ENCODE assay signal across 1 cellular context in genomic region chr20:33007376-33008335, GRCh38.
TF ChIP-seq lines count a peak whose summit lies in the region.

A gene with protein sequence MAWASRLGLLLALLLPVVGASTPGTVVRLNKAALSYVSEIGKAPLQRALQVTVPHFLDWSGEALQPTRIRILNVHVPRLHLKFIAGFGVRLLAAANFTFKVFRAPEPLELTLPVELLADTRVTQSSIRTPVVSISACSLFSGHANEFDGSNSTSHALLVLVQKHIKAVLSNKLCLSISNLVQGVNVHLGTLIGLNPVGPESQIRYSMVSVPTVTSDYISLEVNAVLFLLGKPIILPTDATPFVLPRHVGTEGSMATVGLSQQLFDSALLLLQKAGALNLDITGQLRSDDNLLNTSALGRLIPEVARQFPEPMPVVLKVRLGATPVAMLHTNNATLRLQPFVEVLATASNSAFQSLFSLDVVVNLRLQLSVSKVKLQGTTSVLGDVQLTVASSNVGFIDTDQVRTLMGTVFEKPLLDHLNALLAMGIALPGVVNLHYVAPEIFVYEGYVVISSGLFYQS (plus strand): TSS chr20:33007704. CDS start chr20:33008575, 871 bp downstream.

TF ChIP-seq in HepG2, 621 proteins besides CTCF, POLR2A, EP300 and RAD21 (continued from another document and continues in another):
- TF ChIP-seq, protein P1, sequence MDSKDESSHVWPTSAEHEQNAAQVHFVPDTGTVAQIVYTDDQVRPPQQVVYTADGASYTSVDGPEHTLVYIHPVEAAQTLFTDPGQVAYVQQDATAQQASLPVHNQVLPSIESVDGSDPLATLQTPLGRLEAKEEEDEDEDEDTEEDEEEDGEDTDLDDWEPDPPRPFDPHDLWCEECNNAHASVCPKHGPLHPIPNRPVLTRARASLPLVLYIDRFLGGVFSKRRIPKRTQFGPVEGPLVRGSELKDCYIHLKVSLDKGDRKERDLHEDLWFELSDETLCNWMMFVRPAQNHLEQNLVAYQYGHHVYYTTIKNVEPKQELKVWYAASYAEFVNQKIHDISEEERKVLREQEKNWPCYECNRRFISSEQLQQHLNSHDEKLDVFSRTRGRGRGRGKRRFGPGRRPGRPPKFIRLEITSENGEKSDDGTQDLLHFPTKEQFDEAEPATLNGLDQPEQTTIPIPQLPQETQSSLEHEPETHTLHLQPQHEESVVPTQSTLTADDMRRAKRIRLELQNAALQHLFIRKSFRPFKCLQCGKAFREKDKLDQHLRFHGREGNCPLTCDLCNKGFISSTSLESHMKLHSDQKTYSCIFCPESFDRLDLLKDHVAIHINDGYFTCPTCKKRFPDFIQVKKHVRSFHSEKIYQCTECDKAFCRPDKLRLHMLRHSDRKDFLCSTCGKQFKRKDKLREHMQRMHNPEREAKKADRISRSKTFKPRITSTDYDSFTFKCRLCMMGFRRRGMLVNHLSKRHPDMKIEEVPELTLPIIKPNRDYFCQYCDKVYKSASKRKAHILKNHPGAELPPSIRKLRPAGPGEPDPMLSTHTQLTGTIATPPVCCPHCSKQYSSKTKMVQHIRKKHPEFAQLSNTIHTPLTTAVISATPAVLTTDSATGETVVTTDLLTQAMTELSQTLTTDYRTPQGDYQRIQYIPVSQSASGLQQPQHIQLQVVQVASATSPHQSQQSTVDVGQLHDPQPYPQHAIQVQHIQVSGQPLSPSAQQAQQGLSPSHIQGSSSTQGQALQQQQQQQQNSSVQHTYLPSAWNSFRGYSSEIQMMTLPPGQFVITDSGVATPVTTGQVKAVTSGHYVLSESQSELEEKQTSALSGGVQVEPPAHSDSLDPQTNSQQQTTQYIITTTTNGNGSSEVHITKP (CRISPR knock-in tag; IDR thresholded peaks at IDR 0.05; ENCODE audit: low read depth) = peak; percentile 77; the same call in 1 of the 2 replicates
- no peak for TF ChIP-seq SRSF4 (IDR thresholded peaks at IDR 0.05; ENCODE audit: low read depth, low read length, poor library complexity, severe bottlenecking)
- TF ChIP-seq, protein P2, sequence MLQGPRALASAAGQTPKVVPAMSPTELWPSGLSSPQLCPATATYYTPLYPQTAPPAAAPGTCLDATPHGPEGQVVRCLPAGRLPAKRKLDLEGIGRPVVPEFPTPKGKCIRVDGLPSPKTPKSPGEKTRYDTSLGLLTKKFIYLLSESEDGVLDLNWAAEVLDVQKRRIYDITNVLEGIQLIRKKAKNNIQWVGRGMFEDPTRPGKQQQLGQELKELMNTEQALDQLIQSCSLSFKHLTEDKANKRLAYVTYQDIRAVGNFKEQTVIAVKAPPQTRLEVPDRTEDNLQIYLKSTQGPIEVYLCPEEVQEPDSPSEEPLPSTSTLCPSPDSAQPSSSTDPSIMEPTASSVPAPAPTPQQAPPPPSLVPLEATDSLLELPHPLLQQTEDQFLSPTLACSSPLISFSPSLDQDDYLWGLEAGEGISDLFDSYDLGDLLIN (CRISPR knock-in tag; IDR thresholded peaks at IDR 0.05; ENCODE audit: borderline replicate concordance) = peak; percentile 91
- TF ChIP-seq PLRG1 (conservative IDR thresholded peaks at IDR 0.05) = no peak
- TF ChIP-seq, protein P3, sequence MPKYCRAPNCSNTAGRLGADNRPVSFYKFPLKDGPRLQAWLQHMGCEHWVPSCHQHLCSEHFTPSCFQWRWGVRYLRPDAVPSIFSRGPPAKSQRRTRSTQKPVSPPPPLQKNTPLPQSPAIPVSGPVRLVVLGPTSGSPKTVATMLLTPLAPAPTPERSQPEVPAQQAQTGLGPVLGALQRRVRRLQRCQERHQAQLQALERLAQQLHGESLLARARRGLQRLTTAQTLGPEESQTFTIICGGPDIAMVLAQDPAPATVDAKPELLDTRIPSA (CRISPR knock-in tag; IDR thresholded peaks at IDR 0.05; ENCODE audit: borderline replicate concordance) = peak; percentile 21; the same call in 1 of the 2 replicates
- TF ChIP-seq SP2 (CRISPR knock-in tag; IDR thresholded peaks at IDR 0.05) = peak; percentile 48; the same call in 1 of the 2 replicates
- TF ChIP-seq CAMTA2 (CRISPR knock-in tag; IDR thresholded peaks at IDR 0.05; ENCODE audit: borderline replicate concordance) = peak; percentile 90; the same call in 1 of the 2 replicates
- peak; percentile 65 for TF ChIP-seq ZSCAN21 (CRISPR knock-in tag; IDR thresholded peaks at IDR 0.05; ENCODE audit: borderline replicate concordance)
- TF ChIP-seq TAF15 (IDR thresholded peaks at IDR 0.05; ENCODE audit: low read depth, low read length, poor library complexity, severe bottlenecking) = peak; percentile 10
- no peak; the same call in none of the 2 replicates for TF ChIP-seq SMAD9 (CRISPR knock-in tag; IDR thresholded peaks at IDR 0.05)
- peak; percentile 92 for TF ChIP-seq BORCS8-MEF2B (CRISPR knock-in tag; IDR thresholded peaks at IDR 0.05)
- peak; percentile 96 for TF ChIP-seq ZFY (CRISPR knock-in tag; IDR thresholded peaks at IDR 0.05)
- TF ChIP-seq KDM1A (CRISPR knock-in tag; IDR thresholded peaks at IDR 0.05) = peak; percentile 35; the same call in 1 of the 2 replicates
- peak; percentile 88; the same call in 1 of the 2 replicates for TF ChIP-seq ZNF468 (CRISPR knock-in tag; IDR thresholded peaks at IDR 0.05)
- TF ChIP-seq ZNF292 (CRISPR knock-in tag; IDR thresholded peaks at IDR 0.05; ENCODE audit: borderline replicate concordance, low read depth) = peak; percentile 91
- TF ChIP-seq, protein P4, sequence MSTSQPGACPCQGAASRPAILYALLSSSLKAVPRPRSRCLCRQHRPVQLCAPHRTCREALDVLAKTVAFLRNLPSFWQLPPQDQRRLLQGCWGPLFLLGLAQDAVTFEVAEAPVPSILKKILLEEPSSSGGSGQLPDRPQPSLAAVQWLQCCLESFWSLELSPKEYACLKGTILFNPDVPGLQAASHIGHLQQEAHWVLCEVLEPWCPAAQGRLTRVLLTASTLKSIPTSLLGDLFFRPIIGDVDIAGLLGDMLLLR (CRISPR knock-in tag; IDR thresholded peaks at IDR 0.05) = no peak; the same call in none of the 2 replicates
- TF ChIP-seq, protein P5, sequence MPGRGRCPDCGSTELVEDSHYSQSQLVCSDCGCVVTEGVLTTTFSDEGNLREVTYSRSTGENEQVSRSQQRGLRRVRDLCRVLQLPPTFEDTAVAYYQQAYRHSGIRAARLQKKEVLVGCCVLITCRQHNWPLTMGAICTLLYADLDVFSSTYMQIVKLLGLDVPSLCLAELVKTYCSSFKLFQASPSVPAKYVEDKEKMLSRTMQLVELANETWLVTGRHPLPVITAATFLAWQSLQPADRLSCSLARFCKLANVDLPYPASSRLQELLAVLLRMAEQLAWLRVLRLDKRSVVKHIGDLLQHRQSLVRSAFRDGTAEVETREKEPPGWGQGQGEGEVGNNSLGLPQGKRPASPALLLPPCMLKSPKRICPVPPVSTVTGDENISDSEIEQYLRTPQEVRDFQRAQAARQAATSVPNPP (CRISPR knock-in tag; IDR thresholded peaks at IDR 0.05) = peak; percentile 68; the same call in 1 of the 2 replicates
- peak; percentile 79; the same call in 1 of the 2 replicates for TF ChIP-seq KDM5B (CRISPR knock-in tag; IDR thresholded peaks at IDR 0.05; ENCODE audit: borderline replicate concordance)
- no peak; the same call in 1 of the 2 replicates for TF ChIP-seq YEATS2 (CRISPR knock-in tag; IDR thresholded peaks at IDR 0.05; ENCODE audit: borderline replicate concordance)
- TF ChIP-seq HIC2 (CRISPR knock-in tag; IDR thresholded peaks at IDR 0.05; ENCODE audit: low read depth) = peak; percentile 83
- TF ChIP-seq, protein P6, sequence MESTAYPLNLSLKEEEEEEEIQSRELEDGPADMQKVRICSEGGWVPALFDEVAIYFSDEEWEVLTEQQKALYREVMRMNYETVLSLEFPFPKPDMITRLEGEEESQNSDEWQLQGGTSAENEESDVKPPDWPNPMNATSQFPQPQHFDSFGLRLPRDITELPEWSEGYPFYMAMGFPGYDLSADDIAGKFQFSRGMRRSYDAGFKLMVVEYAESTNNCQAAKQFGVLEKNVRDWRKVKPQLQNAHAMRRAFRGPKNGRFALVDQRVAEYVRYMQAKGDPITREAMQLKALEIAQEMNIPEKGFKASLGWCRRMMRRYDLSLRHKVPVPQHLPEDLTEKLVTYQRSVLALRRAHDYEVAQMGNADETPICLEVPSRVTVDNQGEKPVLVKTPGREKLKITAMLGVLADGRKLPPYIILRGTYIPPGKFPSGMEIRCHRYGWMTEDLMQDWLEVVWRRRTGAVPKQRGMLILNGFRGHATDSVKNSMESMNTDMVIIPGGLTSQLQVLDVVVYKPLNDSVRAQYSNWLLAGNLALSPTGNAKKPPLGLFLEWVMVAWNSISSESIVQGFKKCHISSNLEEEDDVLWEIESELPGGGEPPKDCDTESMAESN (CRISPR knock-in tag; conservative IDR thresholded peaks at IDR 0.05) = peak; percentile 85; the same call in 1 of the 2 replicates
- no peak for TF ChIP-seq RELA (CRISPR knock-in tag; IDR thresholded peaks at IDR 0.05)
- TF ChIP-seq ESRRA (CRISPR knock-in tag; IDR thresholded peaks at IDR 0.05; ENCODE audit: low read depth) = peak; percentile 89
- TF ChIP-seq SRSF1 (optimal IDR thresholded peaks at IDR 0.05; ENCODE audit: low read depth, low read length) = peak; percentile 67
- peak; percentile 61 for TF ChIP-seq NFYB (CRISPR knock-in tag; IDR thresholded peaks at IDR 0.05)
- TF ChIP-seq, protein P7, sequence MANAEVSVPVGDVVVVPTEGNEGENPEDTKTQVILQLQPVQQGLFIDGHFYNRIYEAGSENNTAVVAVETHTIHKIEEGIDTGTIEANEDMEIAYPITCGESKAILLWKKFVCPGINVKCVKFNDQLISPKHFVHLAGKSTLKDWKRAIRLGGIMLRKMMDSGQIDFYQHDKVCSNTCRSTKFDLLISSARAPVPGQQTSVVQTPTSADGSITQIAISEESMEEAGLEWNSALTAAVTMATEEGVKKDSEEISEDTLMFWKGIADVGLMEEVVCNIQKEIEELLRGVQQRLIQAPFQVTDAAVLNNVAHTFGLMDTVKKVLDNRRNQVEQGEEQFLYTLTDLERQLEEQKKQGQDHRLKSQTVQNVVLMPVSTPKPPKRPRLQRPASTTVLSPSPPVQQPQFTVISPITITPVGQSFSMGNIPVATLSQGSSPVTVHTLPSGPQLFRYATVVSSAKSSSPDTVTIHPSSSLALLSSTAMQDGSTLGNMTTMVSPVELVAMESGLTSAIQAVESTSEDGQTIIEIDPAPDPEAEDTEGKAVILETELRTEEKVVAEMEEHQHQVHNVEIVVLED (CRISPR knock-in tag; IDR thresholded peaks at IDR 0.05; ENCODE audit: borderline replicate concordance) = peak; percentile 73
- peak; percentile 95 for TF ChIP-seq PAXIP1 (CRISPR knock-in tag; conservative IDR thresholded peaks at IDR 0.05)
- no peak for TF ChIP-seq ZBTB39 (CRISPR knock-in tag; IDR thresholded peaks at IDR 0.05)
- TF ChIP-seq, protein P8, sequence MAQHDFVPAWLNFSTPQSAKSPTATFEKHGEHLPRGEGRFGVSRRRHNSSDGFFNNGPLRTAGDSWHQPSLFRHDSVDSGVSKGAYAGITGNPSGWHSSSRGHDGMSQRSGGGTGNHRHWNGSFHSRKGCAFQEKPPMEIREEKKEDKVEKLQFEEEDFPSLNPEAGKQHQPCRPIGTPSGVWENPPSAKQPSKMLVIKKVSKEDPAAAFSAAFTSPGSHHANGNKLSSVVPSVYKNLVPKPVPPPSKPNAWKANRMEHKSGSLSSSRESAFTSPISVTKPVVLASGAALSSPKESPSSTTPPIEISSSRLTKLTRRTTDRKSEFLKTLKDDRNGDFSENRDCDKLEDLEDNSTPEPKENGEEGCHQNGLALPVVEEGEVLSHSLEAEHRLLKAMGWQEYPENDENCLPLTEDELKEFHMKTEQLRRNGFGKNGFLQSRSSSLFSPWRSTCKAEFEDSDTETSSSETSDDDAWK (CRISPR knock-in tag; IDR thresholded peaks at IDR 0.05) = no peak
- TF ChIP-seq ZNF441 (CRISPR knock-in tag; IDR thresholded peaks at IDR 0.05; ENCODE audit: borderline replicate concordance) = peak; percentile 54; the same call in 1 of the 2 replicates
